1 cellular context compared by ENCODE assay signal in the genomic region with DNA sequence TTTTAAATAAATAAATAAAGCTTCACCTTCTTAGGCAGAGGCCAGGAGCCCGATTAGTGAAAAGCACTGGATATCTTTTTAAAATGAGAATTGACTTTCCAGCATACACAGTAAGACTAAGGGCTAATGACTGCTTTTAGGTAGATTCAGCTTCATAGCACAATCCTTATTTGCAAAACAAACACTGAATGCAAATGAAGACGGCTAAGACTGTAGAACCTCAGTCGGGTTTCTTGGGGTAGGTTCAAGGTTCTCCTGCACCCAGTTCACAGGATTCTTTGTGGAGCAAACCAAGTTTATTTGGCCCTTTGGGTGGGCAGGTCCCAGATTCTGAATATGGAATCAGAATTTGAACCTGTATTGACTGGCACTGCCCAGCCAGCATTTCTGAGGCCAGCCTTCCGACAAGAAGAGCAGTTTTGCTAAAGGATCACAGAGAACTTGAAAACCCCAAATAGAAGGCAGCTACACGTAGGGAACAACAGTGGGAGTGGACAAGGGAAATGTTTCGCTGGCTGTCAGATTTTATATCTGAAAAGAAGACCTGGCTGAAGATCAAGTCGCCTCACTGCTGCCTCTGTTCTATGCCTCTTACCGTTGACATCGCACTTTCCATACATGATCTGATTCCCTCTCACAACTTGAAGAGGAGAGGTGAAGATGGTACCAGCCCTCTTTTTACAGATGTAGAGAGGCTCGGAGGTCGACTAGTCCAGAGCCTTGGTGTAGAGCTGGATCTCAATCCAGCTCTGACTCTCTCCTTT.
TF ChIP-seq lines count a peak whose summit lies in the region.

No MANE protein-coding gene starts in this region.

TF ChIP-seq in H1, 55 proteins besides CTCF, POLR2A, EP300 and RAD21 (continued from another document):
- TF ChIP-seq, protein P1, sequence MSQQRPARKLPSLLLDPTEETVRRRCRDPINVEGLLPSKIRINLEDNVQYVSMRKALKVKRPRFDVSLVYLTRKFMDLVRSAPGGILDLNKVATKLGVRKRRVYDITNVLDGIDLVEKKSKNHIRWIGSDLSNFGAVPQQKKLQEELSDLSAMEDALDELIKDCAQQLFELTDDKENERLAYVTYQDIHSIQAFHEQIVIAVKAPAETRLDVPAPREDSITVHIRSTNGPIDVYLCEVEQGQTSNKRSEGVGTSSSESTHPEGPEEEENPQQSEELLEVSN (IDR thresholded peaks at IDR 0.05), result no peak
- TF ChIP-seq BCL11A (IDR thresholded peaks at IDR 0.05; ENCODE audit: low read depth in 2 of 2, low read length in 2 of 2) (no peak), EZH2 (IDR thresholded peaks at IDR 0.05; ENCODE audit: low read depth, low read length, severe bottlenecking) (no peak), SIN3A (conservative IDR thresholded peaks at IDR 0.05 in 1 of 2, IDR thresholded peaks at IDR 0.05 in 1 of 2; ENCODE audit: low read depth in 1 of 2, low read length in 2 of 2) (no peak), KDM1A (IDR thresholded peaks at IDR 0.05; ENCODE audit: borderline replicate concordance, low read length) (no peak), SIRT6 (IDR thresholded peaks at IDR 0.05; ENCODE audit: low read length) (no peak)
